ENCODE assay signal across 28 cellular contexts in the genomic region with DNA sequence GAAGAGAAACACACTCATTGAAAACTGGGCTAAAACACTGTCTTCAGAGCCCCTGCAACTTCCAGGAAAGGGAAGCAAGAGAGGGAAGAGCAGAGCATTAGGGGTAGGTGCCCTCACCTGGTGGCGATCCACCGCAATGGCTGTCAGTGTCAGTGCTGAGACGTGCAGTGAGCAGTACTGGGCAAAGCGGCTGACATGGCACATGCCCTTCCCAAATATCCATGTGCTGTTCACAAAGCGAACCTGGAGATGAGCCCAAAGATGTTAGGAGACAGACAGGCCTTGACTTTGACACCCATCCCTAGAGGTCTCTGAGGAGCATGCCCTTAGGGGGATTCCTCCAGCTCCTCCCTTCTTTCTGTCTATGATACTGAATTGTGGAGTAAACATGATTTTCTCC. TPM values are rescaled to one million over a fixed set of nuclear protein-coding genes. Genes with fewer than 3 reads are reported as not detected.
DNase-seq lines count a peak whose midpoint lies in the region; ATAC-seq, FAIRE-seq and TF ChIP-seq lines count a peak whose summit lies in the region.
"Had no signal": no experiment of that assay in that cellular context is flagged by ENCODE, and none has a peak within 500 bp of the region (broad histone marks: within the 10 kb centered on the region; RNA-seq: fewer than 3 reads in every experiment).

No MANE protein-coding gene starts in this region.

- H3K4me1 ChIP-seq in HepG2 (ENCODE audit: insufficient read depth, low read length) = peaks cover 5% of the 10 kb centered on the region; the same call in 1 of the 2 replicates
- peaks cover 0 to under 1% (median 0%) of the 10 kb centered on the region in 4 donors for H3K4me1 ChIP-seq in right lobe of liver
- peaks cover 5% of the 10 kb centered on the region for H3K4me1 ChIP-seq in mesenchymal stem cell (ENCODE audit: control insufficient read depth, insufficient read depth, low read depth, low read length)
- H3K4me1 ChIP-seq in Peyer's patch = peaks cover 0 to 2% (median 0%) of the 10 kb centered on the region in 4 donors
- H3K4me1 ChIP-seq: A549, BE2C, BLaER1 had no signal

- TF ChIP-seq CTCF in HepG2 (CRISPR knock-in tag; IDR thresholded peaks at IDR 0.05) (no peak), right lobe of liver (IDR thresholded peaks at IDR 0.05) (no peak), coronary artery (IDR thresholded peaks at IDR 0.05) (no peak), Peyer's patch (IDR thresholded peaks at IDR 0.05) (no peak)

- H4K91ac ChIP-seq in mesenchymal stem cell (ENCODE audit: low read length) = no peak overlapping the region

- H3K79me2 ChIP-seq in HepG2 (ENCODE audit: insufficient read depth, low read length) = no peaks in the 10 kb centered on the region

- H3K4me2 ChIP-seq in HepG2 (ENCODE audit: low read depth, low read length) (no peak overlapping the region), mesenchymal stem cell (ENCODE audit: low read length, poor library complexity, severe bottlenecking) (no peak overlapping the region)
- H3K4me2 ChIP-seq: A549, BLaER1 had no signal

- no peak overlapping the region for H3K4ac ChIP-seq in mesenchymal stem cell (ENCODE audit: low read depth in 1 of 2, low read length in 2 of 2)

- TF ChIP-seq POLR2A in HepG2 (IDR thresholded peaks at IDR 0.05; ENCODE audit: insufficient read depth in 1 of 2, low read depth in 2 of 2, low read length in 2 of 2) (no peak), right lobe of liver (IDR thresholded peaks at IDR 0.05) (no peak), Peyer's patch (IDR thresholded peaks at IDR 0.05) (no peak)

- no peak for FAIRE-seq in HepG2 (lab: Jason Lieb, UNC)
- FAIRE-seq: A549, GM12878, GM12892, GM18507 had no signal

- H3K23ac ChIP-seq in mesenchymal stem cell (ENCODE audit: low read length in 2 of 2) = no peak overlapping the region

- no TSS peak for BruUV-seq in HepG2 (replicated peaks; lab: Mats Ljungman, UMichigan)

- H2BK12ac ChIP-seq in mesenchymal stem cell (ENCODE audit: low read length in 2 of 2) = no peak overlapping the region

- H3K27me3 ChIP-seq in HepG2 (ENCODE audit: control insufficient read depth in 1 of 2, insufficient read depth in 2 of 2, low read length in 2 of 2) (peaks cover 4 to 28% of the 10 kb centered on the region in 2 experiments; a peak in 4 of 5 replicates), right lobe of liver (no peaks in the 10 kb centered on the region), mesenchymal stem cell (ENCODE audit: control insufficient read depth in 1 of 2, insufficient read depth in 1 of 2, low read length in 2 of 2) (peaks cover 46 to 56% of the 10 kb centered on the region in 2 experiments), Peyer's patch (peaks cover 0 to 6% of the 10 kb centered on the region in 2 donors)

- H3K18ac ChIP-seq in mesenchymal stem cell (ENCODE audit: low read depth in 1 of 2, low read length in 2 of 2) = no peak overlapping the region

- no peak overlapping the region for H2BK5ac ChIP-seq in mesenchymal stem cell (ENCODE audit: low read depth, low read length, poor library complexity, severe bottlenecking)

- in situ Hi-C loops in HepG2 (cut with HindIII; ENCODE audit: extremely low pct_ligation_motif_present, low pct_unique_long_range_greater_than_20kb) = no loop called here

- 79% methylated on average over 4 of the region's 5 CpGs for WGBS in HepG2 (ENCODE audit: low lambda C conversion rate)
- WGBS in right lobe of liver (ENCODE audit: insufficient coverage, low coverage, low lambda C conversion rate, missing lambda C conversion rate) = 100% methylated on average over 2 of the region's 5 CpGs
- 87% methylated on average over 5 of the region's 5 CpGs for WGBS in mesenchymal stem cell

- no peak for TF ChIP-seq RAD21 in HepG2 (CRISPR knock-in tag; IDR thresholded peaks at IDR 0.05)

- H2BK15ac ChIP-seq in mesenchymal stem cell (ENCODE audit: low read depth, poor library complexity, severe bottlenecking) = no peak overlapping the region

- no peak overlapping the region for H3K9ac ChIP-seq in HepG2 (ENCODE audit: insufficient read depth, low read depth, low read length)
- H3K9ac ChIP-seq in mesenchymal stem cell (ENCODE audit: low read length) = no peak overlapping the region
- H3K9ac ChIP-seq: BLaER1 had no signal

- no peak overlapping the region for H4K8ac ChIP-seq in mesenchymal stem cell (ENCODE audit: low read length)

- no peak overlapping the region for H2BK120ac ChIP-seq in mesenchymal stem cell (ENCODE audit: low read depth, low read length)

- no peak overlapping the region for H3K27ac ChIP-seq in HepG2 (ENCODE audit: extremely low read length, insufficient read depth, low read length)
- H3K27ac ChIP-seq in right lobe of liver = no peak overlapping the region
- no peak overlapping the region for H3K27ac ChIP-seq in coronary artery
- H3K27ac ChIP-seq in mesenchymal stem cell (ENCODE audit: low read length, poor library complexity, severe bottlenecking) = no peak overlapping the region
- H3K27ac ChIP-seq in Peyer's patch = no peak overlapping the region
- H3K27ac ChIP-seq: 22Rv1, A549, BLaER1 had no signal

- no peak overlapping the region for H2AFZ ChIP-seq in HepG2 (ENCODE audit: low read length)
- peak overlapping the region; percentile 46 for H2AFZ ChIP-seq in mesenchymal stem cell (ENCODE audit: low read depth, low read length)

- H3K79me1 ChIP-seq in mesenchymal stem cell (replicated peaks; ENCODE audit: low read length, poor library complexity, severe bottlenecking) = no peaks in the 10 kb centered on the region

- H3K4me3 ChIP-seq in HepG2 (replicated peaks in 1 of 3; ENCODE audit: insufficient read depth in 1 of 3, low read depth in 2 of 3, low read length in 3 of 3) = no peak overlapping the region
- no peak overlapping the region for H3K4me3 ChIP-seq in right lobe of liver
- no peak overlapping the region for H3K4me3 ChIP-seq in coronary artery
- H3K4me3 ChIP-seq in mesenchymal stem cell (ENCODE audit: insufficient read depth in 1 of 2, low read depth in 1 of 2, low read length in 2 of 2) = no peak overlapping the region
- no peak overlapping the region for H3K4me3 ChIP-seq in Peyer's patch
- H3K4me3 ChIP-seq: A549, BLaER1, GM12878 had no signal

- H3K9me3 ChIP-seq in HepG2 (ENCODE audit: low read length) (no peaks in the 10 kb centered on the region), right lobe of liver (no peaks in the 10 kb centered on the region), mesenchymal stem cell (ENCODE audit: control insufficient read depth, low read length) (no peaks in the 10 kb centered on the region), Peyer's patch (no peaks in the 10 kb centered on the region)
- H3K9me3 ChIP-seq: A549, BE2C had no signal

- POLR2A ChIA-PET in HepG2 (lab: Yijun Ruan, JAX) = no interaction called here

- ATAC-seq in HepG2 = no peak
- no peak for ATAC-seq in right lobe of liver
- ATAC-seq: A549, GM12878 had no signal

- CTCF ChIA-PET in HepG2 (lab: Yijun Ruan, JAX; ENCODE audit: low intra/inter-chr PET ratio, low total read pairs) = no interaction called here

- H3K14ac ChIP-seq in mesenchymal stem cell (ENCODE audit: low read length in 2 of 2) = no peak overlapping the region

- no peaks in the 10 kb centered on the region for H4K20me1 ChIP-seq in HepG2 (ENCODE audit: insufficient read depth, low read length)
- H4K20me1 ChIP-seq: BLaER1 had no signal

- DNase-seq in HepG2 (ENCODE audit: low spot score) = no peak
- DNase-seq in right lobe of liver = no peak
- DNase-seq in coronary artery (ENCODE audit: low spot score) = peak; percentile 66
- DNase-seq in mesenchymal stem cell = no peak
- DNase-seq in NCI-H226 = no peak
- DNase-seq in Peyer's patch = no peak
- DNase-seq: BE2C; C1 segment of cervical spinal cord; CD4-positive, alpha-beta memory T cell; CD4-positive, CD25-positive, alpha-beta regulatory T cell; CD8-positive, alpha-beta memory T cell; COR-L47; DMS 273 treated with DMSO at 0.1 percent for 48 hours; DMS153; DMS53; DMS79; DND-41; EL; GDM1 had no signal

- no peak overlapping the region for H2AK5ac ChIP-seq in mesenchymal stem cell (ENCODE audit: low read length, severe bottlenecking)

- H3K36me3 ChIP-seq in HepG2 (replicated peaks in 1 of 2; ENCODE audit: control insufficient read depth in 1 of 2, insufficient read depth in 2 of 2, low read length in 2 of 2) = no peaks in the 10 kb centered on the region
- H3K36me3 ChIP-seq in right lobe of liver = no peaks in the 10 kb centered on the region
- H3K36me3 ChIP-seq in mesenchymal stem cell (ENCODE audit: control insufficient read depth in 1 of 2, insufficient read depth in 2 of 2, low read depth in 1 of 2, low read length in 2 of 2) = no peaks in the 10 kb centered on the region
- no peaks in the 10 kb centered on the region for H3K36me3 ChIP-seq in Peyer's patch
- H3K36me3 ChIP-seq: BE2C, BLaER1 had no signal

- TF ChIP-seq EP300 in HepG2 (IDR thresholded peaks at IDR 0.05; ENCODE audit: low read depth in 2 of 2, low read length in 2 of 2) (no peak), HepG2 (CRISPR knock-in tag; IDR thresholded peaks at IDR 0.05; ENCODE audit: borderline replicate concordance) (no peak)

- intact Hi-C loops in HepG2 (cut with micrococcal nuclease; ENCODE audit: unreplicated experiment) = no loop called here
- intact Hi-C loops in right lobe of liver (cut with DNase I) = no loop called here

RNA-seq across cellular contexts. Expression of a gene that starts 4.9 kb away (rescaled TPM):
- total RNA-seq in HepG2 (2016; rRNA removed; fragmentation: Illumina TruSeq; extraction: Trizol) (0.04 and 0.10 TPM in 2 replicates), right lobe of liver (under 1 TPM in 4 of 6 experiments, not detected in 2; 0.04 to 0.22 (median 0.12) TPM), Peyer's patch (1 to 10 TPM in 1 of 4 donors, not detected in 3; 1.7 TPM)
- not detected in 2 replicates for total RNA-seq in HepG2 (2016; cell fraction: cytosol; rRNA removed; fragmentation: Illumina TruSeq; extraction: Trizol; ENCODE audit: low read depth)
- 0.04 TPM in 1 of 2 replicates, not detected in the other for total RNA-seq in HepG2 (2016; cell fraction: insoluble cytoplasmic fraction; rRNA removed; fragmentation: Illumina TruSeq; extraction: Trizol)
- total RNA-seq in HepG2 (2016; cell fraction: membrane; rRNA removed; fragmentation: Illumina TruSeq; extraction: Trizol) = 0.06 TPM in 1 of 2 replicates, not detected in the other
- total RNA-seq in HepG2 (2016; cell fraction: nucleus; rRNA removed; fragmentation: Illumina TruSeq; extraction: Trizol) = not detected in 2 replicates
- 0.11 and 0.26 TPM in 2 replicates for polyA plus RNA-seq in HepG2 (2011; rRNA removed)
- 0.13 and 0.22 TPM in 2 replicates for polyA plus RNA-seq in HepG2 (2011; cell fraction: cytosol; rRNA removed)
- polyA plus RNA-seq in HepG2 (2011; cell fraction: nucleus; rRNA removed) = 0.13 and 0.40 TPM in 2 replicates
- polyA plus RNA-seq in HepG2 (2012) = 0.04 and 0.33 TPM in 2 replicates
- not detected in 2 replicates for polyA plus RNA-seq in HepG2 (2016; cell fraction: cytosol; fragmentation: Illumina TruSeq; extraction: Trizol; ENCODE audit: low read depth)
- polyA plus RNA-seq in HepG2 (2016; cell fraction: insoluble cytoplasmic fraction; fragmentation: Illumina TruSeq; extraction: Trizol; ENCODE audit: low read depth) = 0.08 TPM in 1 of 2 replicates, not detected in the other
- not detected in 2 replicates for polyA plus RNA-seq in HepG2 (2016; cell fraction: membrane; fragmentation: Illumina TruSeq; extraction: Trizol; ENCODE audit: low read depth)
- 0.24 and 0.26 TPM in 2 replicates for polyA plus RNA-seq in HepG2 (2016; cell fraction: nucleus; fragmentation: Illumina TruSeq; extraction: Trizol; ENCODE audit: insufficient read depth, low read depth)
- 0.48 and 0.98 TPM in 2 replicates for polyA minus RNA-seq in HepG2 (2011; rRNA and poly(A)+ RNA removed; ENCODE audit: low replicate concordance)
- 0.30 TPM in 1 of 2 replicates, not detected in the other for polyA minus RNA-seq in HepG2 (2011; cell fraction: cytosol; rRNA and poly(A)+ RNA removed)
- 0.26 and 0.50 TPM in 2 replicates for polyA minus RNA-seq in HepG2 (2011; cell fraction: nucleus; rRNA and poly(A)+ RNA removed)
- 0.01 TPM for polyA plus RNA-seq in mesenchymal stem cell (2013, experiment 1 of 2)
- polyA plus RNA-seq in mesenchymal stem cell (2013, experiment 2 of 2) = 0.01 TPM
- total RNA-seq: A172, Daoy, G401, GM12878 had no signal
